ENCODE assay signal across 9 cellular contexts in genomic region chr12:23083267-23083666, GRCh38.
DNase-seq lines count a peak whose midpoint lies in the region; ATAC-seq and TF ChIP-seq lines count a peak whose summit lies in the region.
"Had no signal": no experiment of that assay in that cellular context is flagged by ENCODE, and none has a peak within 500 bp of the region (broad histone marks: within the 10 kb centered on the region; RNA-seq: fewer than 3 reads in every experiment).

No MANE protein-coding gene starts in this region.

- peak; percentile 14 for DNase-seq in NCI-H146 (lab: John Stamatoyannopoulos, UW)
- DNase-seq in NCI-H146 treated with DMSO at 0.1 percent for 48 hours (lab: John Stamatoyannopoulos, UW; ENCODE audit: unreplicated experiment), result no peak
- no peak for DNase-seq in smooth muscle cell (lab: John Stamatoyannopoulos, UW; ENCODE audit: unreplicated experiment)
- no peak for DNase-seq in HAP-1 (ENCODE audit: low spot score in 2 of 2)
- DNase-seq in mesothelial cell of epicardium (ENCODE audit: low spot score in 2 of 2, unreplicated experiment in 2 of 2), result no peak
- DNase-seq in stimulated activated CD4-positive, alpha-beta T cell treated with anti-CD3 and anti-CD28 coated beads, Interleukin-2, amount 100 ng/mL, for 48 hours, result no peak
- DNase-seq: stomach had no signal

- H3K27ac ChIP-seq in smooth muscle cell (ENCODE audit: low read depth), result peak overlapping the region; percentile 75
- H3K27ac ChIP-seq: stomach had no signal

- H3K9ac ChIP-seq in smooth muscle cell (ENCODE audit: low read depth), result no peak overlapping the region

- no peaks in the 10 kb centered on the region for H4K20me1 ChIP-seq in smooth muscle cell (ENCODE audit: low read depth)

- H3K27ac Mint-ChIP-seq in activated T-helper 17 cell treated with anti-CD3 and anti-CD28 coated beads, Interleukin-2, amount 50 U/mL, for 72 hours, result no peak overlapping the region
- no peak overlapping the region for H3K27ac Mint-ChIP-seq in mesothelial cell of epicardium

- TF ChIP-seq CTCF in smooth muscle cell (IDR thresholded peaks at IDR 0.05; ENCODE audit: borderline replicate concordance, insufficient read depth, poor library complexity, severe bottlenecking) (no peak), mesothelial cell of epicardium (IDR thresholded peaks at IDR 0.05; ENCODE audit: unreplicated experiment) (no peak)

- H3K27me3 Mint-ChIP-seq in activated T-helper 17 cell treated with anti-CD3 and anti-CD28 coated beads, Interleukin-2, amount 50 U/mL, for 72 hours, result no peaks in the 10 kb centered on the region
- peaks cover 3% of the 10 kb centered on the region for H3K27me3 Mint-ChIP-seq in mesothelial cell of epicardium (ENCODE audit: low read depth)

- in situ Hi-C loops in HAP-1 (cut with MboI; ENCODE audit: low sequenced_read_pairs), result no loop called here

- H3K36me3 ChIP-seq in smooth muscle cell (ENCODE audit: low read depth) (no peaks in the 10 kb centered on the region), HAP-1 (replicated peaks) (no peaks in the 10 kb centered on the region)
- H3K36me3 ChIP-seq: stomach had no signal

- H3K4me1 Mint-ChIP-seq in activated T-helper 17 cell treated with anti-CD3 and anti-CD28 coated beads, Interleukin-2, amount 50 U/mL, for 72 hours, result no peaks in the 10 kb centered on the region
- H3K4me1 Mint-ChIP-seq in mesothelial cell of epicardium, result no peaks in the 10 kb centered on the region

- H3K27me3 ChIP-seq in smooth muscle cell (ENCODE audit: low read depth) (no peaks in the 10 kb centered on the region), HAP-1 (ENCODE audit: low read depth) (0 out of 2 replicates have a peak, but pooled peaks cover 3% of the 10 kb centered on the region)
- H3K27me3 ChIP-seq: stomach had no signal

- H3K36me3 Mint-ChIP-seq in activated T-helper 17 cell treated with anti-CD3 and anti-CD28 coated beads, Interleukin-2, amount 50 U/mL, for 72 hours (ENCODE audit: low read depth), result no peaks in the 10 kb centered on the region
- H3K36me3 Mint-ChIP-seq in mesothelial cell of epicardium, result no peaks in the 10 kb centered on the region

- no peaks in the 10 kb centered on the region for H3K9me3 Mint-ChIP-seq in activated T-helper 17 cell treated with anti-CD3 and anti-CD28 coated beads, Interleukin-2, amount 50 U/mL, for 72 hours
- peaks cover 3% of the 10 kb centered on the region for H3K9me3 Mint-ChIP-seq in mesothelial cell of epicardium

- WGBS in smooth muscle cell (ENCODE audit: low lambda C conversion rate), result 6% methylated on average over 2 of the region's 2 CpGs

- H3K4me3 ChIP-seq in smooth muscle cell (no peak overlapping the region), HAP-1 (no peak overlapping the region)
- H3K4me3 ChIP-seq: stomach had no signal

- ATAC-seq in HG03342 (IDR thresholded peaks at IDR 0.05; ENCODE audit: unreplicated experiment), result peak; percentile 72
- ATAC-seq in activated T-helper 17 cell treated with anti-CD3 and anti-CD28 coated beads, Interleukin-2, amount 50 U/mL, for 72 hours (replicated peaks), result peak; percentile 53

- no peaks in the 10 kb centered on the region for H3K79me2 ChIP-seq in smooth muscle cell (ENCODE audit: low read depth)

- H3K4me2 ChIP-seq in smooth muscle cell, result peak overlapping the region; percentile 22

- peaks cover 17% of the 10 kb centered on the region for H3F3A ChIP-seq in smooth muscle cell (ENCODE audit: low read depth)

- H2AFZ ChIP-seq in smooth muscle cell (ENCODE audit: low read depth), result no peak overlapping the region

- H3K4me1 ChIP-seq in smooth muscle cell (ENCODE audit: low read depth) (no peaks in the 10 kb centered on the region), HAP-1 (no peaks in the 10 kb centered on the region)
- H3K4me1 ChIP-seq: stomach had no signal

- H3K9me3 ChIP-seq in smooth muscle cell (replicated peaks; ENCODE audit: low read depth), result no peaks in the 10 kb centered on the region
- H3K9me3 ChIP-seq in HAP-1, result no peaks in the 10 kb centered on the region

- no peak overlapping the region for H3K4me3 Mint-ChIP-seq in activated T-helper 17 cell treated with anti-CD3 and anti-CD28 coated beads, Interleukin-2, amount 50 U/mL, for 72 hours
- no peak overlapping the region for H3K4me3 Mint-ChIP-seq in mesothelial cell of epicardium
